13 cellular contexts compared by ENCODE assay signal in genomic region chr10:131973160-131973951, GRCh38. TPM values are rescaled to one million over a fixed set of nuclear protein-coding genes. Genes with fewer than 3 reads are reported as not detected.
DNase-seq lines count a peak whose midpoint lies in the region; ATAC-seq, FAIRE-seq and TF ChIP-seq lines count a peak whose summit lies in the region.
"Had no signal": no experiment of that assay in that cellular context is flagged by ENCODE, and none has a peak within 500 bp of the region (broad histone marks: within the 10 kb centered on the region; RNA-seq: fewer than 3 reads in every experiment).

No MANE protein-coding gene starts in this region.

- H3K27ac ChIP-seq in VCaP (peak overlapping the region; percentile 70), endodermal cell (ENCODE audit: low read depth, low read length) (no peak overlapping the region), small intestine (ENCODE audit: low read depth in 1 of 2, low read length in 1 of 2) (peak overlapping the region in 1 of 2 donors; percentile 2)

- H3K27me3 Mint-ChIP-seq in endodermal cell (ENCODE audit: insufficient read depth) (no peaks in the 10 kb centered on the region), progenitor cell of endocrine pancreas (no peaks in the 10 kb centered on the region)

- peak; percentile 34 for DNase-seq in DMS53 treated with DMSO at 0.1 percent for 48 hours (lab: John Stamatoyannopoulos, UW; ENCODE audit: unreplicated experiment)
- no peak for DNase-seq in endodermal cell
- peak; percentile 56 for DNase-seq in sciatic nerve (ENCODE audit: low spot score)
- DNase-seq in progenitor cell of endocrine pancreas (ENCODE audit: low spot score, unreplicated experiment) = no peak
- no peak for DNase-seq in small intestine
- DNase-seq: activated gamma-delta T cell treated with Interleukin-2 at 50 U/mL for 16 hours, NCI-H187 treated with DMSO at 0.1 percent for 48 hours had no signal

- peak overlapping the region; percentile 30 for H3K27ac Mint-ChIP-seq in endodermal cell
- H3K27ac Mint-ChIP-seq in progenitor cell of endocrine pancreas = no peak overlapping the region

- WGBS in endodermal cell (ENCODE audit: insufficient coverage in 1 of 2, insufficient read length in 1 of 2), 2 experiments = 95 to 98% methylated on average over 27 to 34 of the region's 34 CpGs
- WGBS in small intestine, 3 donors = 79 to 87% (median 86%) methylated on average over 34 of the region's 34 CpGs

- H3K4me3 ChIP-seq in endodermal cell (ENCODE audit: low read length) = no peak overlapping the region
- H3K4me3 ChIP-seq in small intestine (ENCODE audit: low read depth in 1 of 2, low read length in 2 of 2) = no peak overlapping the region
- H3K4me3 ChIP-seq: lung had no signal

- H3K9me3 Mint-ChIP-seq in endodermal cell (peaks cover 2% of the 10 kb centered on the region), progenitor cell of endocrine pancreas (ENCODE audit: low read depth) (no peaks in the 10 kb centered on the region)

- no peaks in the 10 kb centered on the region for H3K4me1 ChIP-seq in endodermal cell (ENCODE audit: control insufficient read depth, insufficient read depth, low read length)
- H3K4me1 ChIP-seq in small intestine (ENCODE audit: control insufficient read depth in 2 of 2, insufficient read depth in 1 of 2, low read depth in 1 of 2, low read length in 1 of 2) = no peaks in the 10 kb centered on the region

- H3K4me3 Mint-ChIP-seq in endodermal cell = no peak overlapping the region
- no peak overlapping the region for H3K4me3 Mint-ChIP-seq in progenitor cell of endocrine pancreas (ENCODE audit: low read depth)

- no peak for ATAC-seq in sciatic nerve
- no peak for ATAC-seq in HG03565 (IDR thresholded peaks at IDR 0.05; ENCODE audit: unreplicated experiment)
- no peak for ATAC-seq in GM18873 (IDR thresholded peaks at IDR 0.05; ENCODE audit: low FRiP score, unreplicated experiment)

- peaks cover 92% of the 10 kb centered on the region for H3K36me3 ChIP-seq in endodermal cell (ENCODE audit: control insufficient read depth, insufficient read depth, low read length)
- peaks cover 0 to 5% of the 10 kb centered on the region in 2 donors for H3K36me3 ChIP-seq in small intestine (ENCODE audit: control insufficient read depth in 2 of 2, insufficient read depth in 2 of 2, low read length in 2 of 2)

- no peak for FAIRE-seq in small intestine (lab: Jason Lieb, UNC)
- FAIRE-seq: GM12892, HTR-8/SVneo had no signal

- H3K36me3 Mint-ChIP-seq in endodermal cell (ENCODE audit: low read depth) (peaks cover 85% of the 10 kb centered on the region), progenitor cell of endocrine pancreas (ENCODE audit: insufficient read depth) (peaks cover 14% of the 10 kb centered on the region)

- no peak overlapping the region for H3K9ac ChIP-seq in endodermal cell (ENCODE audit: extremely low read depth, low read length, poor library complexity, severe bottlenecking)

- intact Hi-C loops in sciatic nerve (cut with DNase I) = no loop called here

- H3K9me3 ChIP-seq in endodermal cell (ENCODE audit: control insufficient read depth, low read length) = no peaks in the 10 kb centered on the region
- no peaks in the 10 kb centered on the region for H3K9me3 ChIP-seq in small intestine (ENCODE audit: control insufficient read depth, low read depth)

- TF ChIP-seq CTCF in VCaP (conservative IDR thresholded peaks at IDR 0.05) (no peak), endodermal cell (conservative IDR thresholded peaks at IDR 0.05) (no peak), progenitor cell of endocrine pancreas (IDR thresholded peaks at IDR 0.05; ENCODE audit: unreplicated experiment) (no peak)

- H3K27me3 ChIP-seq in endodermal cell (ENCODE audit: control insufficient read depth, insufficient read depth, low read length, poor library complexity, severe bottlenecking) = no peaks in the 10 kb centered on the region
- H3K27me3 ChIP-seq in small intestine (ENCODE audit: control insufficient read depth in 2 of 2, insufficient read depth in 2 of 2, low read length in 2 of 2) = no peaks in the 10 kb centered on the region

- peaks cover 19% of the 10 kb centered on the region for H3K4me1 Mint-ChIP-seq in endodermal cell
- H3K4me1 Mint-ChIP-seq in progenitor cell of endocrine pancreas (ENCODE audit: low read depth) = peaks cover 13% of the 10 kb centered on the region

RNA-seq across cellular contexts. Expression of gene BNIP3, which starts 8.4 kb away (rescaled TPM):
- total RNA-seq in endodermal cell (100 to 1,000 TPM in 1 of 2 donors, 10 to 100 TPM in 1; 93.5 to 108 TPM), sciatic nerve (37.9 TPM), progenitor cell of endocrine pancreas (28.5 and 32.4 TPM in 2 replicates)
- 149 TPM for polyA plus RNA-seq in endodermal cell (2013, experiment 1 of 2)
- polyA plus RNA-seq in endodermal cell (2013, experiment 2 of 2) = 135 TPM
- polyA plus RNA-seq in small intestine = 10 to 100 TPM; 12.2 to 21.9 (median 13.7) TPM

Comparison
In these comparisons a context has a peak if more than half of its experiments do, and no peak if none do; other contexts are left out.
1. DNase-seq: peak in DMS53 treated with DMSO at 0.1 percent for 48 hours (single experiment) and sciatic nerve (single experiment); none in endodermal cell (single experiment), progenitor cell of endocrine pancreas (single experiment) and small intestine (single experiment).